Comparison of ENCODE assay signal across 8 cellular contexts in the genomic region with DNA sequence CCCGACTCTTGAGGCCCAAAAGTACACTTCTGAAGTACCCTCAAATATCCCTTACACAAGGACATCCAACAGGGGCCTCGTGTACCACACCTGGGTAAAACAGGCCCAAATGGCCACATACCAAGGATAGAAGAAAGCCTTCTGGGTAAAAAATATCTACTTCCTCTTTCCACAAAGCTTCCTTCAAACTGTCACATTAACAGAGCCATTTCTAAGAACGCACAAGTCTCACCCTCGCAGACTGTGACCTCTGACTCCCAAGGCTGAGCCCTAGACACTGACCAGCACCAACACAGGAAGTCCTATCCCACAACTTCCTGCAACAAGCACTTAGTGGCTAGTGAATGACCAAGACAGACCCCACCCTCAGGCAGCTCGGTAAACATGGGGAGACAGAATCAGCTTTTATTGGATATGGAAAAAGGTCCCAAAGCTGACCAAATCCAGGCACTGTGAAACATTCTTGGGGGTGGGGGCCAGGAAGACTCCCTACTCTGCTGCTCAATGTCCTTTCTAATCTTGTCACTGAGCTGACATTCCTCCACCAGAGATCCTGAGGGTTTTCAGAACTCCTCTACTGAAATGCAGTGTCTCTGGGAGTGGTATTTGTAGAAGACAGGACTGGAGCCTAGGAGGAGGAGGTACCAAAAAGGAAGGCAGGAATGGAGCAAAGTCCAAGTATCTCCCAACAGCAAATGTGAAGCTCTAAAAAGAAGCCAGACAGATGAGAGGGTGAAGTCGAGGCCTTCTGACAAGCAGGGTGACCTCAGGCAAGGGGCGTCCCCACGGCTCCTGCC. TPM values are rescaled to one million over a fixed set of nuclear protein-coding genes. Genes with fewer than 3 reads are reported as not detected.
DNase-seq lines count a peak whose midpoint lies in the region; ATAC-seq and TF ChIP-seq lines count a peak whose summit lies in the region.

No MANE protein-coding gene starts in this region.

- no peaks in the 10 kb centered on the region for H3K27me3 ChIP-seq in OCI-LY1 (ENCODE audit: insufficient read depth, low read length)

- no peaks in the 10 kb centered on the region for H3K9me3 ChIP-seq in OCI-LY1 (ENCODE audit: low read length)

- H2AFZ ChIP-seq in OCI-LY1 (ENCODE audit: low read length), result no peak overlapping the region

- H3K4me1 Mint-ChIP-seq in effector memory CD8-positive, alpha-beta T cell (ENCODE audit: low read depth in 2 of 2), result peaks cover 30 to 52% of the 10 kb centered on the region in 2 donors
- peaks cover 100% of the 10 kb centered on the region in 2 donors for H3K4me1 Mint-ChIP-seq in natural killer cell

- peak overlapping the region; percentile 45 to 73 for H3K27ac Mint-ChIP-seq in effector memory CD8-positive, alpha-beta T cell
- peak overlapping the region; percentile 86 to 90 for H3K27ac Mint-ChIP-seq in natural killer cell

- H3K27me3 Mint-ChIP-seq in effector memory CD8-positive, alpha-beta T cell, result no peaks in the 10 kb centered on the region
- H3K27me3 Mint-ChIP-seq in natural killer cell (ENCODE audit: low read depth in 2 of 2), result no peaks in the 10 kb centered on the region

- H3K4me3 ChIP-seq in OCI-LY1 (ENCODE audit: low read depth, low read length, poor library complexity, severe bottlenecking), result no peak overlapping the region

- no peak for ATAC-seq in effector memory CD8-positive, alpha-beta T cell (replicated peaks)
- ATAC-seq in natural killer cell (peak; percentile 72 to 79 (median 73)), GM21737 (IDR thresholded peaks at IDR 0.05; ENCODE audit: unreplicated experiment) (no peak), GM21390 (IDR thresholded peaks at IDR 0.05; ENCODE audit: unreplicated experiment) (no peak)

- H3K36me3 Mint-ChIP-seq in effector memory CD8-positive, alpha-beta T cell (ENCODE audit: insufficient read depth), result peaks cover 35% of the 10 kb centered on the region
- H3K36me3 Mint-ChIP-seq in natural killer cell, result peaks cover 22% of the 10 kb centered on the region

- H3K4me3 Mint-ChIP-seq in effector memory CD8-positive, alpha-beta T cell, result no peak overlapping the region
- H3K4me3 Mint-ChIP-seq in natural killer cell, result peak overlapping the region; percentile 85

- no peak overlapping the region for H3K4me2 ChIP-seq in OCI-LY1 (ENCODE audit: low read length)

- peak; percentile 55 for DNase-seq in GM03348 (ENCODE audit: low spot score)
- DNase-seq in effector memory CD8-positive, alpha-beta T cell, result no peak
- no peak for DNase-seq in natural killer cell
- DNase-seq in NCI-H1417 treated with DMSO at 0.1 percent for 48 hours (lab: John Stamatoyannopoulos, UW), result no peak
- DNase-seq in stimulated activated CD4-positive, alpha-beta T cell treated with anti-CD3 and anti-CD28 coated beads, Interleukin-4, amount 100 ng/mL, for 4 hours, result no peak

- no peak for TF ChIP-seq CTCF in OCI-LY1 (IDR thresholded peaks at IDR 0.05; ENCODE audit: low read length)
- no peak for TF ChIP-seq CTCF in natural killer cell (IDR thresholded peaks at IDR 0.05)

- H3K4me1 ChIP-seq in OCI-LY1 (ENCODE audit: insufficient read depth, low read length, severe bottlenecking), result peaks cover 12% of the 10 kb centered on the region

- H3K27ac ChIP-seq in OCI-LY1 (ENCODE audit: low read depth, low read length, poor library complexity, severe bottlenecking), result peak overlapping the region; percentile 41

- no peaks in the 10 kb centered on the region for H3K9me3 Mint-ChIP-seq in effector memory CD8-positive, alpha-beta T cell
- H3K9me3 Mint-ChIP-seq in natural killer cell, result no peaks in the 10 kb centered on the region

- intact Hi-C loops in natural killer cell (cut with micrococcal nuclease), result no loop called here

- no peaks in the 10 kb centered on the region for H4K20me1 ChIP-seq in OCI-LY1 (ENCODE audit: insufficient read depth, low read length)

- no peaks in the 10 kb centered on the region for H3F3A ChIP-seq in OCI-LY1 (ENCODE audit: insufficient read depth, low read length)

- no peaks in the 10 kb centered on the region for H3K9me2 ChIP-seq in OCI-LY1 (ENCODE audit: low read depth, low read length)

- H3K36me3 ChIP-seq in OCI-LY1 (ENCODE audit: insufficient read depth, low read length), result peaks cover 17% of the 10 kb centered on the region; the same call in 1 of the 2 replicates

- no peaks in the 10 kb centered on the region for H3K79me2 ChIP-seq in OCI-LY1 (ENCODE audit: insufficient read depth, low read length)

- no peak overlapping the region for H3K9ac ChIP-seq in OCI-LY1 (ENCODE audit: low read length)

RNA-seq across cellular contexts. Expression of a gene that starts 15.9 kb away (rescaled TPM):
- total RNA-seq in natural killer cell, result 100 to 1,000 TPM in 1 of 3 donors, 10 to 100 TPM in 2; 76.0 to 141 (median 79.0) TPM

RNA-seq across cellular contexts. Expression of a gene that starts 16.2 kb away (rescaled TPM):
- total RNA-seq in natural killer cell, result 10 to 100 TPM; 32.2 to 46.7 (median 39.5) TPM

Comparison
In these comparisons a context has a peak if more than half of its experiments do, and no peak if none do; other contexts are left out.
1. ATAC-seq: peak in natural killer cell (3 of 3); none in effector memory CD8-positive, alpha-beta T cell (single experiment), GM21737 (single experiment) and GM21390 (single experiment).